Comparison of ENCODE assay signal across 11 cellular contexts in the genomic region with DNA sequence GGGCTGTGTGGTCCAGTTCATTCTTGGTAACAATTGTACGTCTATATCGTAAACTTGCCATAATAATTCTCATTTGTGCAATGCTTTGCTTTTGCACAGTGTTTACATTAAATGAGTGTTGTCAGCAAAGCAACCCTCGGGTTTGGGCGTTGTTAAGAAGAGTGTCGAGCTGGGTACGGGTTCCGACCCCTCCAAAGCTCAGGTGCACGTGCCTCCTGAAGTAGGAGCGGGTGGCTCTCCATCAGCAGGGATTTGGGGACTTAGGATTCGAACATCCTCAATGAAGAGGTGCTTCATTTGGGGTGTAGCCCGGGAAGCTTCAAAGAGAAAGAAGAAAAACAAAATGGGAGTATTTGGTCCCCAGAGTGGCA. TPM values are rescaled to one million over a fixed set of nuclear protein-coding genes. Genes with fewer than 3 reads are reported as not detected.
DNase-seq lines count a peak whose midpoint lies in the region; ATAC-seq and TF ChIP-seq lines count a peak whose summit lies in the region.
"Had no signal": no experiment of that assay in that cellular context is flagged by ENCODE, and none has a peak within 500 bp of the region (broad histone marks: within the 10 kb centered on the region; RNA-seq: fewer than 3 reads in every experiment).

No MANE protein-coding gene starts in this region.

- H3K9ac ChIP-seq in SK-N-MC (ENCODE audit: insufficient read length), result no peak overlapping the region

- H3K36me3 ChIP-seq in SK-N-MC (ENCODE audit: insufficient read depth, low read length), result no peaks in the 10 kb centered on the region

- H3K9me3 Mint-ChIP-seq in progenitor cell of endocrine pancreas (ENCODE audit: low read depth) (peaks cover 8% of the 10 kb centered on the region), chondrocyte (ENCODE audit: low read depth) (peaks cover 16% of the 10 kb centered on the region)

- H3K4me1 Mint-ChIP-seq in progenitor cell of endocrine pancreas (ENCODE audit: low read depth), result no peaks in the 10 kb centered on the region
- peaks cover 4% of the 10 kb centered on the region for H3K4me1 Mint-ChIP-seq in chondrocyte (ENCODE audit: low read depth)

- H3K27me3 Mint-ChIP-seq in progenitor cell of endocrine pancreas (peaks cover 7% of the 10 kb centered on the region), chondrocyte (ENCODE audit: low read depth) (no peaks in the 10 kb centered on the region)

- ATAC-seq in GM18505 (IDR thresholded peaks at IDR 0.05; ENCODE audit: unreplicated experiment) (peak; percentile 10), GM19023 (IDR thresholded peaks at IDR 0.05; ENCODE audit: unreplicated experiment) (no peak), HG02870 (IDR thresholded peaks at IDR 0.05; ENCODE audit: unreplicated experiment) (no peak)

- no peaks in the 10 kb centered on the region for H3K9me3 ChIP-seq in SK-N-MC (ENCODE audit: low read depth, low read length)

- DNase-seq in SK-N-MC (ENCODE audit: low read depth, low spot score) (no peak), fibroblast of pulmonary artery (ENCODE audit: low read depth) (no peak), progenitor cell of endocrine pancreas (ENCODE audit: low spot score, unreplicated experiment) (no peak), chondrocyte (ENCODE audit: low spot score) (no peak), nucleus accumbens (lab: John Stamatoyannopoulos, UW) (no peak)
- DNase-seq: NCI-H524 treated with DMSO at 0.1 percent for 48 hours had no signal

- no peak for TF ChIP-seq POLR2A in GM18505 (IDR thresholded peaks at IDR 0.05; ENCODE audit: borderline replicate concordance, extremely low read depth, insufficient read depth, insufficient read length)

- H3K27ac ChIP-seq in SK-N-MC, result no peak overlapping the region

- TF ChIP-seq CTCF in fibroblast of pulmonary artery (IDR thresholded peaks at IDR 0.05; ENCODE audit: low read length, missing control alignments) (no peak), progenitor cell of endocrine pancreas (IDR thresholded peaks at IDR 0.05; ENCODE audit: unreplicated experiment) (no peak), chondrocyte (IDR thresholded peaks at IDR 0.05) (no peak)

- peak overlapping the region; percentile 69 for H3K4me3 Mint-ChIP-seq in progenitor cell of endocrine pancreas (ENCODE audit: low read depth)
- no peak overlapping the region for H3K4me3 Mint-ChIP-seq in chondrocyte (ENCODE audit: unreplicated experiment)

- H3K4me3 ChIP-seq in SK-N-MC (peak overlapping the region; percentile 80), fibroblast of pulmonary artery (replicated peaks; ENCODE audit: low read depth, low read length) (peak overlapping the region; percentile 32)

- H3K27ac Mint-ChIP-seq in progenitor cell of endocrine pancreas (peak overlapping the region; percentile 76), chondrocyte (ENCODE audit: unreplicated experiment) (no peak overlapping the region)

- H3K36me3 Mint-ChIP-seq in progenitor cell of endocrine pancreas (ENCODE audit: insufficient read depth) (no peaks in the 10 kb centered on the region), chondrocyte (ENCODE audit: low read depth) (no peaks in the 10 kb centered on the region)

RNA-seq across cellular contexts. Expression of gene TRIM58, which starts 1.0 kb away (rescaled TPM):
- total RNA-seq in progenitor cell of endocrine pancreas, result 1.1 and 1.2 TPM in 2 replicates
- 0.41 to 1.7 TPM (median 0.70 TPM) in 3 replicates for total RNA-seq in chondrocyte

RNA-seq across cellular contexts. Expression of gene OR11L1, which starts 16.3 kb away (rescaled TPM):
- total RNA-seq in progenitor cell of endocrine pancreas, result not detected in 2 replicates
- total RNA-seq in chondrocyte, result not detected in 3 replicates
- total RNA-seq: dermis microvascular lymphatic vessel endothelial cell, left lobe of liver had no signal

RNA-seq across cellular contexts. Expression of gene OR14A16, which starts 34.1 kb away (rescaled TPM):
- total RNA-seq in progenitor cell of endocrine pancreas (not detected in 2 replicates), chondrocyte (not detected in 3 replicates)
- total RNA-seq: dermis microvascular lymphatic vessel endothelial cell, left lobe of liver had no signal

RNA-seq across cellular contexts. Expression of gene OR2W3, which starts 37.4 kb away (rescaled TPM):
- total RNA-seq in progenitor cell of endocrine pancreas, result 0.31 TPM in 1 of 2 replicates, not detected in the other
- total RNA-seq in chondrocyte, result 0.75 TPM in 1 of 3 replicates, not detected in the others
- total RNA-seq: dermis microvascular lymphatic vessel endothelial cell, left lobe of liver had no signal
